In genomic region chr6:136317023-136317649, GRCh38 we compare ENCODE assay signal across 8 cellular contexts. TPM values are rescaled to one million over a fixed set of nuclear protein-coding genes. Genes with fewer than 3 reads are reported as not detected.
DNase-seq lines count a peak whose midpoint lies in the region; ATAC-seq and TF ChIP-seq lines count a peak whose summit lies in the region.

No MANE protein-coding gene starts in this region.

- H3K4me3 ChIP-seq in GM12864 (ENCODE audit: low read depth, low read length) = no peak overlapping the region

- peak; percentile 66 for ATAC-seq in HG02763 (IDR thresholded peaks at IDR 0.05; ENCODE audit: unreplicated experiment)
- peak; percentile 99 for ATAC-seq in left lobe of liver

- peak; percentile 16 for DNase-seq in GM12864 (ENCODE audit: low read depth)
- peak; percentile 50 for DNase-seq in NCI-H2171 (lab: John Stamatoyannopoulos, UW)
- DNase-seq in activated CD4-positive, CD25-positive, alpha-beta regulatory T cell (lab: John Stamatoyannopoulos, UW) = peak in 3 of 4 experiments; percentile 30 to 34 (median 31)
- DNase-seq in cerebellum (ENCODE audit: low spot score) = peak; percentile 71
- DNase-seq in left lobe of liver (ENCODE audit: low spot score) = peak; percentile 50
- peak; percentile 9 to 42 (median 27) for DNase-seq in stimulated activated CD4-positive, alpha-beta T cell treated with anti-CD3 and anti-CD28 coated beads, TNF-alpha, amount 100 ng/mL, for 24 hours (ENCODE audit: low read depth in 3 of 3)
- no peak for DNase-seq in occipital lobe (lab: John Stamatoyannopoulos, UW)

- TF ChIP-seq CTCF in GM12864 (IDR thresholded peaks at IDR 0.05; ENCODE audit: low read depth, low read length, missing control alignments) = peak; percentile 78

RNA-seq across cellular contexts. Expression of gene BCLAF1, which starts 27.5 kb away (rescaled TPM):
- total RNA-seq in cerebellum (208 TPM), left lobe of liver (32.6 TPM), occipital lobe (221 TPM)
